In genomic region chr6:109381747-109382575, GRCh38 we compare ENCODE assay signal across 8 cellular contexts. TPM values are rescaled to one million over a fixed set of nuclear protein-coding genes. Genes with fewer than 3 reads are reported as not detected.
A peak's percentile ranks its signal among the peaks of the same experiment; 100 is the strongest.
DNase-seq lines count a peak whose midpoint lies in the region; FAIRE-seq and TF ChIP-seq lines count a peak whose summit lies in the region.

Gene CD164 (minus strand): TSS chr6:109382467. CDS start chr6:109382378, 89 bp downstream.

- H3K27me3 Mint-ChIP-seq in neural crest cell (ENCODE audit: low read depth), result peaks cover 10% of the 10 kb centered on the region

- H3K9ac ChIP-seq in Loucy (ENCODE audit: low read depth, low read length, poor library complexity, severe bottlenecking), result peak within 1 kb of the TSS; percentile 81

- FAIRE-seq in H54 (lab: Jason Lieb, UNC), result no peak

- peak within 1 kb of the TSS; percentile 77 for H2AFZ ChIP-seq in Loucy (ENCODE audit: low read length)

- peak within 1 kb of the TSS; percentile 87 for H3K4me3 ChIP-seq in Loucy (ENCODE audit: low read length, poor library complexity, severe bottlenecking)
- H3K4me3 ChIP-seq in fibroblast of villous mesenchyme (ENCODE audit: low read depth, low read length), result peak within 1 kb of the TSS; percentile 92
- peak within 1 kb of the TSS; percentile 64 to 94 (median 86) for H3K4me3 ChIP-seq in stomach

- H3K27ac ChIP-seq in stomach, result peak within 1 kb of the TSS; percentile 99 to 100 (median 99)

- peak within 1 kb of the TSS; percentile 96 for H3K4me3 Mint-ChIP-seq in neural crest cell

- H3K36me3 ChIP-seq in Loucy (ENCODE audit: insufficient read depth, low read length) (peaks cover 21% of the 10 kb centered on the region), stomach (peaks cover 8 to 19% (median 15%) of the 10 kb centered on the region in 4 donors)

- H3K9me3 Mint-ChIP-seq in neural crest cell, result no peaks in the 10 kb centered on the region

- H3K36me3 Mint-ChIP-seq in neural crest cell (ENCODE audit: low read depth), result peaks cover 3% of the 10 kb centered on the region

- H3K9me2 ChIP-seq in Loucy (replicated peaks; ENCODE audit: low read depth, low read length), result no peaks in the 10 kb centered on the region

- 0 out of 2 replicates have a peak, but pooled peaks cover 4% of the 10 kb centered on the region for H3F3A ChIP-seq in Loucy (ENCODE audit: low read depth)

- TF ChIP-seq POLR2A in H54 (IDR thresholded peaks at IDR 0.05; ENCODE audit: low read depth, low read length) (peak; percentile 92), stomach (IDR thresholded peaks at IDR 0.05) (peak in 2 of 4 donors; percentile 89 to 97)

- intact Hi-C loops in stomach (cut with DNase I; ENCODE audit: low total_unique reads), result no loop called here

- H3K4me2 ChIP-seq in Loucy (ENCODE audit: low read depth, low read length, poor library complexity, severe bottlenecking), result peak within 1 kb of the TSS; percentile 71

- peaks cover 48% of the 10 kb centered on the region for H3K79me2 ChIP-seq in Loucy (ENCODE audit: insufficient read depth, low read length)

- H4K20me1 ChIP-seq in Loucy (ENCODE audit: insufficient read depth, low read length, poor library complexity, severe bottlenecking), result peaks cover 50% of the 10 kb centered on the region

- no peak for TF ChIP-seq EP300 in stomach (IDR thresholded peaks at IDR 0.05)

- TF ChIP-seq CTCF in Loucy (conservative IDR thresholded peaks at IDR 0.05; ENCODE audit: low read length) (no peak), fibroblast of villous mesenchyme (IDR thresholded peaks at IDR 0.05; ENCODE audit: insufficient read depth, low read depth, low read length) (no peak), neural crest cell (conservative IDR thresholded peaks at IDR 0.05) (no peak), stomach (IDR thresholded peaks at IDR 0.05) (no peak)

- peaks cover 5% of the 10 kb centered on the region for H3K27me3 ChIP-seq in Loucy (ENCODE audit: insufficient read depth, low read length, poor library complexity, severe bottlenecking)
- H3K27me3 ChIP-seq in stomach, result no peaks in the 10 kb centered on the region

- H3K4me1 ChIP-seq in Loucy (ENCODE audit: insufficient read depth, low read length, poor library complexity, severe bottlenecking) (peaks cover 40% of the 10 kb centered on the region), stomach (peaks cover 28 to 62% (median 46%) of the 10 kb centered on the region in 4 donors)

- DNase-seq in ELR (ENCODE audit: low read depth) (peak; percentile 97), H54 (ENCODE audit: insufficient read length, low spot score) (peak; percentile 67), SHP77 treated with DMSO at 0.1 percent for 48 hours (lab: John Stamatoyannopoulos, UW) (peak; percentile 82), fibroblast of villous mesenchyme (ENCODE audit: low read depth) (peak; percentile 96), neural crest cell (ENCODE audit: low read depth, low spot score) (peak; percentile 92), stomach (peak; percentile 93)
- peak; percentile 98 for DNase-seq in activated effector memory CD4-positive, alpha-beta T cell treated with anti-CD3 and anti-CD28 coated beads, Interleukin-2, amount 50 U/mL, for 16 hours

- H3K27ac Mint-ChIP-seq in neural crest cell (ENCODE audit: unreplicated experiment), result peak within 1 kb of the TSS; percentile 100

- 0 to 2% (median 0%) methylated on average over 33 to 93 of the region's 93 CpGs for WGBS in stomach, 5 donors

- H3K9me3 ChIP-seq in Loucy (ENCODE audit: insufficient read depth, low read depth, low read length) (no peaks in the 10 kb centered on the region), stomach (no peaks in the 10 kb centered on the region)

- H3K4me1 Mint-ChIP-seq in neural crest cell, result peaks cover 39% of the 10 kb centered on the region

RNA-seq across cellular contexts. Expression of gene CD164, which starts in this region (rescaled TPM):
- total RNA-seq in fibroblast of villous mesenchyme (131 and 167 TPM in 2 replicates), neural crest cell (73.1 and 81.6 TPM in 2 replicates), stomach (100 to 1,000 TPM in 3 of 5 donors, 10 to 100 TPM in 2; 62.4 to 453 (median 105) TPM)
- 100 to 1,000 TPM in 1 of 3 donors, 10 to 100 TPM in 2; 86.5 to 104 (median 99.4) TPM for polyA plus RNA-seq in stomach

Comparison
In these comparisons a context has a peak if more than half of its experiments do, and no peak if none do; other contexts are left out.
1. Peak in every context shown above with its lines: DNase-seq, H3K4me3 ChIP-seq and H3K27ac ChIP-seq.